Comparison of ENCODE assay signal across 27 cellular contexts in genomic region chr11:57604289-57605010, GRCh38. TPM values are rescaled to one million over a fixed set of nuclear protein-coding genes. Genes with fewer than 3 reads are reported as not detected.
DNase-seq lines count a peak whose midpoint lies in the region; ATAC-seq, FAIRE-seq and TF ChIP-seq lines count a peak whose summit lies in the region.
"Had no signal": no experiment of that assay in that cellular context is flagged by ENCODE, and none has a peak within 500 bp of the region (broad histone marks: within the 10 kb centered on the region; RNA-seq: fewer than 3 reads in every experiment).

No MANE protein-coding gene starts in this region.

- TF ChIP-seq CTCF in OCI-LY3 (IDR thresholded peaks at IDR 0.05; ENCODE audit: low read depth, low read length) (no peak), GM12878 (IDR thresholded peaks at IDR 0.05 in 2 of 3, conservative IDR thresholded peaks at IDR 0.05 in 1 of 3; ENCODE audit: control insufficient read depth in 2 of 3, extremely low read depth in 1 of 3, insufficient read depth in 1 of 3, low read depth in 3 of 3, low read length in 3 of 3) (no peak), glutamatergic neuron (IDR thresholded peaks at IDR 0.05; ENCODE audit: partially characterized antibody, unreplicated experiment) (no peak), uterus (IDR thresholded peaks at IDR 0.05) (no peak)

- H3K9ac ChIP-seq in OCI-LY3 (ENCODE audit: low read length) (no peak overlapping the region), GM12878 (ENCODE audit: control insufficient read depth, insufficient read depth, low read length) (no peak overlapping the region)

- peak; percentile 44 for DNase-seq in activated CD8-positive, alpha-beta memory T cell treated with anti-CD3 and anti-CD28 coated beads, Interleukin-2, amount 10 ng/mL, durations not matched to agents 7 days and 5 days
- DNase-seq in activated CD8-positive, alpha-beta memory T cell treated with anti-CD3 and anti-CD28 coated beads, Interleukin-2, amount 50 U/mL, for 4 hours: no peak
- DNase-seq in GM12878 (ENCODE audit: low read depth, low spot score) (no peak), glutamatergic neuron (no peak), uterus (no peak), NCI-H1105 treated with DMSO at 0.1 percent for 48 hours (lab: John Stamatoyannopoulos, UW) (no peak), NCI-H2029 (lab: John Stamatoyannopoulos, UW) (no peak)
- DNase-seq: activated CD4-positive, CD25-positive, alpha-beta regulatory T cell; activated naive CD4-positive, alpha-beta T cell treated with anti-CD3 and anti-CD28 coated beads for 36 hours; activated T-cell treated with anti-CD3 and anti-CD28 coated beads, Interleukin-2, amount 50 U/mL, for 4 hours; cortex of kidney; H9; IMR-90; left cardiac atrium; naive thymus-derived CD8-positive, alpha-beta T cell; NCI-H1092 treated with DMSO at 0.1 percent for 48 hours; NCI-H2081; NCI-H446; Peyer's patch; stimulated activated CD4-positive, alpha-beta T cell treated with anti-CD3 and anti-CD28 coated beads, Interleukin-12 subunit alpha, Interleukin-12 subunit beta, amount 100 ng/mL, for 4 hours; stimulated activated CD4-positive, alpha-beta T cell treated with anti-CD3 and anti-CD28 coated beads, Interleukin-4, amount 100 ng/mL, for 4 hours; stomach; T-helper 17 cell had no signal

- POLR2A ChIA-PET in GM12878 (lab: Charles Lee): interaction anchor here (0.7 kb wide), 1 partner anchor 36 kb away, joined by 3 read pairs; no protein-coding TSS in a partner anchor

- H3K4me2 ChIP-seq in OCI-LY3 (ENCODE audit: low read length): peak overlapping the region; percentile 12; the same call in 1 of the 2 replicates
- no peak overlapping the region for H3K4me2 ChIP-seq in GM12878 (ENCODE audit: control insufficient read depth, insufficient read depth)
- H3K4me2 ChIP-seq: A549 had no signal

- no peak for TF ChIP-seq RAD21 in GM12878 (IDR thresholded peaks at IDR 0.05; ENCODE audit: insufficient read depth, low read depth, low read length)

- RAD21 ChIA-PET in GM12878 (lab: Charles Lee; ENCODE audit: unreplicated experiment): interaction anchor here (0.7 to 0.8 kb wide), 2 partner anchors 38 to 111 kb away, joined by 3 read pairs; no protein-coding TSS in a partner anchor

- intact Hi-C loops in GM12878 (cut with micrococcal nuclease; ENCODE audit: unreplicated experiment) (no loop called here), uterus (cut with DNase I; ENCODE audit: low total_unique reads) (loop anchor here (5.0 kb wide), 1 partner anchor 37 kb away; the partner anchor contains the start of gene UBE2L6)

- H3K4me3 Mint-ChIP-seq in activated CD8-positive, alpha-beta memory T cell treated with anti-CD3 and anti-CD28 coated beads, Interleukin-2, amount 10 ng/mL, durations not matched to agents 7 days and 5 days: no peak overlapping the region
- H3K4me3 Mint-ChIP-seq in glutamatergic neuron (ENCODE audit: unreplicated experiment): no peak overlapping the region
- H3K4me3 Mint-ChIP-seq: activated naive CD4-positive, alpha-beta T cell treated with anti-CD3 and anti-CD28 coated beads for 36 hours; activated T-cell treated with anti-CD3 and anti-CD28 coated beads, Interleukin-2, amount 50 U/mL, for 4 hours; H9; naive thymus-derived CD8-positive, alpha-beta T cell; T-helper 17 cell had no signal

- H3K27ac ChIP-seq in OCI-LY3 (ENCODE audit: low read length) (no peak overlapping the region), GM12878 (ENCODE audit: control insufficient read depth, insufficient read depth) (no peak overlapping the region), uterus (no peak overlapping the region)
- H3K27ac ChIP-seq: A549, Peyer's patch, SJSA1, stomach, tibial nerve had no signal

- no TSS peak for BruUV-seq in GM12878 (replicated peaks; lab: Mats Ljungman, UMichigan)

- TF ChIP-seq EP300 in GM12878 (IDR thresholded peaks at IDR 0.05; ENCODE audit: borderline replicate concordance in 1 of 2, control insufficient read depth in 1 of 2, low read depth in 2 of 2, low read length in 2 of 2): no peak

- peaks cover 5% of the 10 kb centered on the region for H3K4me1 Mint-ChIP-seq in activated CD8-positive, alpha-beta memory T cell treated with anti-CD3 and anti-CD28 coated beads, Interleukin-2, amount 10 ng/mL, durations not matched to agents 7 days and 5 days
- peaks cover 14% of the 10 kb centered on the region for H3K4me1 Mint-ChIP-seq in glutamatergic neuron (ENCODE audit: low read depth, unreplicated experiment)

- H3K27me3 ChIP-seq in OCI-LY3 (ENCODE audit: low read depth, low read length) (peaks cover 26% of the 10 kb centered on the region), GM12878 (replicated peaks in 1 of 2; ENCODE audit: control insufficient read depth in 2 of 2, insufficient read depth in 2 of 2, low read length in 1 of 2) (no peaks in the 10 kb centered on the region; a peak in 1 of 4 replicates), uterus (no peaks in the 10 kb centered on the region)
- H3K27me3 ChIP-seq: Peyer's patch, stomach, tibial nerve had no signal

- H3K27ac Mint-ChIP-seq in activated CD8-positive, alpha-beta memory T cell treated with anti-CD3 and anti-CD28 coated beads, Interleukin-2, amount 10 ng/mL, durations not matched to agents 7 days and 5 days: no peak overlapping the region
- H3K27ac Mint-ChIP-seq in glutamatergic neuron (ENCODE audit: unreplicated experiment): no peak overlapping the region
- H3K27ac Mint-ChIP-seq: activated naive CD4-positive, alpha-beta T cell treated with anti-CD3 and anti-CD28 coated beads for 36 hours; H9; naive thymus-derived CD8-positive, alpha-beta T cell; T-helper 17 cell had no signal

- H4K20me1 ChIP-seq in OCI-LY3 (ENCODE audit: insufficient read depth, low read length): no peaks in the 10 kb centered on the region
- H4K20me1 ChIP-seq in GM12878 (ENCODE audit: control insufficient read depth, insufficient read depth): no peaks in the 10 kb centered on the region

- ATAC-seq in activated CD8-positive, alpha-beta memory T cell treated with anti-CD3 and anti-CD28 coated beads, Interleukin-2, amount 10 ng/mL, durations not matched to agents 7 days and 5 days: no peak
- ATAC-seq in GM12878: 0 out of 3 replicates have a peak, but pooled peaks have one; percentile 25
- ATAC-seq: A549; activated T-cell treated with anti-CD3 and anti-CD28 coated beads, Interleukin-2, amount 50 U/mL, for 4 hours; left cardiac atrium; naive thymus-derived CD8-positive, alpha-beta T cell; T-helper 17 cell had no signal

- H3K79me2 ChIP-seq in OCI-LY3 (ENCODE audit: low read length) (no peaks in the 10 kb centered on the region), GM12878 (ENCODE audit: control insufficient read depth, insufficient read depth, low read length) (no peaks in the 10 kb centered on the region)

- no peak for TF ChIP-seq POLR2A in GM12878 (IDR thresholded peaks at IDR 0.05; ENCODE audit: low read depth, low read length)
- no peak for TF ChIP-seq POLR2A in uterus (IDR thresholded peaks at IDR 0.05)

- H3K4me1 ChIP-seq in OCI-LY3 (ENCODE audit: low read length) (no peaks in the 10 kb centered on the region), GM12878 (ENCODE audit: control insufficient read depth, insufficient read depth, low read length) (no peaks in the 10 kb centered on the region), uterus (no peaks in the 10 kb centered on the region)
- H3K4me1 ChIP-seq: A549, Peyer's patch, SJSA1 had no signal

- H3K9me3 Mint-ChIP-seq in activated CD8-positive, alpha-beta memory T cell treated with anti-CD3 and anti-CD28 coated beads, Interleukin-2, amount 10 ng/mL, durations not matched to agents 7 days and 5 days (ENCODE audit: low read depth): no peaks in the 10 kb centered on the region
- H3K9me3 Mint-ChIP-seq in glutamatergic neuron (ENCODE audit: unreplicated experiment): peaks cover 3% of the 10 kb centered on the region
- H3K9me3 Mint-ChIP-seq: activated naive CD4-positive, alpha-beta T cell treated with anti-CD3 and anti-CD28 coated beads for 36 hours; activated T-cell treated with anti-CD3 and anti-CD28 coated beads, Interleukin-2, amount 50 U/mL, for 4 hours; H9; naive thymus-derived CD8-positive, alpha-beta T cell had no signal

- H3K27me3 Mint-ChIP-seq in activated CD8-positive, alpha-beta memory T cell treated with anti-CD3 and anti-CD28 coated beads, Interleukin-2, amount 10 ng/mL, durations not matched to agents 7 days and 5 days: peaks cover 34% of the 10 kb centered on the region
- no peaks in the 10 kb centered on the region for H3K27me3 Mint-ChIP-seq in glutamatergic neuron (ENCODE audit: unreplicated experiment)

- H3K36me3 Mint-ChIP-seq in activated CD8-positive, alpha-beta memory T cell treated with anti-CD3 and anti-CD28 coated beads, Interleukin-2, amount 10 ng/mL, durations not matched to agents 7 days and 5 days: no peaks in the 10 kb centered on the region
- no peaks in the 10 kb centered on the region for H3K36me3 Mint-ChIP-seq in glutamatergic neuron (ENCODE audit: unreplicated experiment)
- H3K36me3 Mint-ChIP-seq: naive thymus-derived CD8-positive, alpha-beta T cell had no signal

- FAIRE-seq in GM12878 (lab: Jason Lieb, UNC): no peak
- FAIRE-seq: A549 had no signal

- 12% methylated on average over 8 of the region's 8 CpGs for whole genome bisulfite sequencing in GM12878 (ENCODE audit: insufficient coverage, insufficient replicate concordance, low lambda C conversion rate, missing lambda C conversion rate)

- SMC1A ChIA-PET in GM12878 (lab: Charles Lee; ENCODE audit: uncharacterized antibody, unreplicated experiment): interaction anchor here (0.6 kb wide), 1 partner anchor 920 kb away, joined by 3 read pairs; no protein-coding TSS in a partner anchor

- H2AFZ ChIP-seq in OCI-LY3 (ENCODE audit: low read depth, low read length) (0 out of 2 replicates have a peak overlapping the region, but pooled peaks have one; percentile 7), GM12878 (ENCODE audit: control insufficient read depth, low read depth, low read length) (no peak overlapping the region)

- CTCF ChIA-PET in activated CD8-positive, alpha-beta memory T cell treated with anti-CD3 and anti-CD28 coated beads, Interleukin-2, amount 10 ng/mL, durations not matched to agents 7 days and 5 days (lab: Charles Lee): interaction anchor here (0.7 to 2.8 kb wide), 9 partner anchors 17 to 148 kb away, joined by 3 to 12 read pairs (median 3); no protein-coding TSS in a partner anchor
- CTCF ChIA-PET in GM12878 (lab: Yijun Ruan, JAX): interaction anchor here (0.7 to 1.8 kb wide), 7 partner anchors 17 to 147 kb away, joined by 3 to 7 read pairs (median 5); no protein-coding TSS in a partner anchor

- H3K36me3 ChIP-seq in OCI-LY3 (replicated peaks; ENCODE audit: low read depth, low read length) (no peaks in the 10 kb centered on the region), GM12878 (ENCODE audit: control insufficient read depth in 2 of 2, insufficient read depth in 2 of 2, low read length in 1 of 2) (no peaks in the 10 kb centered on the region), uterus (no peaks in the 10 kb centered on the region)
- H3K36me3 ChIP-seq: SJSA1 had no signal

- H3K9me3 ChIP-seq in OCI-LY3 (ENCODE audit: insufficient read depth, low read length) (no peaks in the 10 kb centered on the region), GM12878 (replicated peaks; ENCODE audit: control insufficient read depth, insufficient read depth, low read length) (no peaks in the 10 kb centered on the region), uterus (no peaks in the 10 kb centered on the region)
- H3K9me3 ChIP-seq: A549, Peyer's patch, SJSA1, stomach, tibial nerve had no signal

- H3K4me3 ChIP-seq in OCI-LY3 (ENCODE audit: low read length): no peak overlapping the region
- no peak overlapping the region for H3K4me3 ChIP-seq in GM12878
- H3K4me3 ChIP-seq in uterus: no peak overlapping the region
- H3K4me3 ChIP-seq: A549, Peyer's patch, SJSA1, stomach, tibial nerve had no signal

- in situ Hi-C loops in GM12878 (cut with MboI): no loop called here

RNA-seq across cellular contexts. Expression of gene SERPING1, which starts 7.0 kb away (rescaled TPM):
- not detected for total RNA-seq in activated CD8-positive, alpha-beta memory T cell treated with anti-CD3 and anti-CD28 coated beads, Interleukin-2, amount 10 ng/mL, durations not matched to agents 7 days and 5 days
- not detected in 2 replicates for total RNA-seq in GM12878 (2013; cell fraction: nucleolus; rRNA removed)
- not detected in 2 replicates for total RNA-seq in GM12878 (2014; rRNA removed)
- total RNA-seq in GM12878 (2014; rRNA removed; fragmentation: Illumina TruSeq; extraction: Trizol): not detected in 2 replicates
- 1.3 and 1.4 TPM in 2 replicates for total RNA-seq in GM12878 (2021)
- polyA plus RNA-seq in GM12878 (2011; ENCODE audit: low read depth): not detected
- polyA plus RNA-seq in GM12878 (2011; rRNA removed): not detected in 2 replicates
- polyA plus RNA-seq in GM12878 (2011; cell fraction: cytosol; rRNA removed): not detected in 2 replicates
- polyA plus RNA-seq in GM12878 (2011; cell fraction: nucleus; rRNA removed): not detected in 2 replicates
- 0.06 TPM in 1 of 2 replicates, not detected in the other for polyA plus RNA-seq in GM12878 (2012)
- not detected in 2 replicates for polyA plus RNA-seq in GM12878 (2014; fragmentation: Illumina TruSeq; extraction: Trizol)
- polyA plus RNA-seq in GM12878 (2014; fragmentation: Nextera tagmentation; extraction: Ambion mirVana): not detected
- not detected in 2 replicates for polyA plus RNA-seq in GM12878 (2014; rRNA removed)
- under 1 TPM in 1 of 2 experiments, not detected in 1; 0.24 TPM for polyA plus RNA-seq in GM12878 (2016; fragmentation: Nextera tagmentation; extraction: Ambion mirVana)
- polyA minus RNA-seq in GM12878 (2011; rRNA and poly(A)+ RNA removed): not detected in 2 replicates
- polyA minus RNA-seq in GM12878 (2011; cell fraction: cytosol; rRNA and poly(A)+ RNA removed): not detected in 2 replicates
- polyA minus RNA-seq in GM12878 (2011; cell fraction: nucleus; rRNA and poly(A)+ RNA removed): not detected in 2 replicates
- 46.1 TPM for total RNA-seq in glutamatergic neuron (ENCODE audit: unreplicated experiment)
- 100 to 1,000 TPM in 3 of 4 donors, 10 to 100 TPM in 1; 39.3 to 742 (median 362) TPM for total RNA-seq in uterus
- total RNA-seq: naive thymus-derived CD8-positive, alpha-beta T cell; SJSA1 had no signal
- polyA plus RNA-seq: naive thymus-derived CD8-positive, alpha-beta T cell had no signal

RNA-seq across cellular contexts. Expression of gene UBE2L6, which starts 37.0 kb away (rescaled TPM):
- 100 to 1,000 TPM; 245 to 317 TPM for total RNA-seq in activated CD8-positive, alpha-beta memory T cell treated with anti-CD3 and anti-CD28 coated beads, Interleukin-2, amount 10 ng/mL, durations not matched to agents 7 days and 5 days
- total RNA-seq in GM12878 (2013; cell fraction: nucleolus; rRNA removed): 29.9 and 31.2 TPM in 2 replicates
- 143 and 146 TPM in 2 replicates for total RNA-seq in GM12878 (2014; rRNA removed)
- 114 and 115 TPM in 2 replicates for total RNA-seq in GM12878 (2014; rRNA removed; fragmentation: Illumina TruSeq; extraction: Trizol)
- total RNA-seq in GM12878 (2021): 128 and 142 TPM in 2 replicates
- 107 TPM for polyA plus RNA-seq in GM12878 (2011; ENCODE audit: low read depth)
- 142 and 211 TPM in 2 replicates for polyA plus RNA-seq in GM12878 (2011; rRNA removed)
- polyA plus RNA-seq in GM12878 (2011; cell fraction: cytosol; rRNA removed): 352 and 471 TPM in 2 replicates
- polyA plus RNA-seq in GM12878 (2011; cell fraction: nucleus; rRNA removed): 157 and 180 TPM in 2 replicates
- 137 and 151 TPM in 2 replicates for polyA plus RNA-seq in GM12878 (2012)
- polyA plus RNA-seq in GM12878 (2014; fragmentation: Illumina TruSeq; extraction: Trizol): 166 and 179 TPM in 2 replicates
- polyA plus RNA-seq in GM12878 (2014; fragmentation: Nextera tagmentation; extraction: Ambion mirVana): 100 to 1,000 TPM; 262 to 295 TPM
- 161 and 177 TPM in 2 replicates for polyA plus RNA-seq in GM12878 (2014; rRNA removed)
- 100 to 1,000 TPM; 156 to 170 TPM for polyA plus RNA-seq in GM12878 (2016; fragmentation: Nextera tagmentation; extraction: Ambion mirVana)
- 300 and 364 TPM in 2 replicates for polyA minus RNA-seq in GM12878 (2011; rRNA and poly(A)+ RNA removed)
- polyA minus RNA-seq in GM12878 (2011; cell fraction: cytosol; rRNA and poly(A)+ RNA removed): 55.1 and 68.1 TPM in 2 replicates
- polyA minus RNA-seq in GM12878 (2011; cell fraction: nucleus; rRNA and poly(A)+ RNA removed): 35.7 and 40.4 TPM in 2 replicates
- total RNA-seq in glutamatergic neuron (ENCODE audit: unreplicated experiment): 199 TPM
- total RNA-seq in uterus: 10 to 100 TPM; 28.3 to 87.9 (median 84.2) TPM

RNA-seq across cellular contexts. Expression of gene YPEL4, which starts 45.3 kb away (rescaled TPM):
- 1 to 10 TPM in 1 of 2 experiments, under 1 TPM in 1; 0.42 to 1.0 TPM for total RNA-seq in activated CD8-positive, alpha-beta memory T cell treated with anti-CD3 and anti-CD28 coated beads, Interleukin-2, amount 10 ng/mL, durations not matched to agents 7 days and 5 days
- 1.2 and 1.8 TPM in 2 replicates for total RNA-seq in GM12878 (2013; cell fraction: nucleolus; rRNA removed)
- total RNA-seq in GM12878 (2014; rRNA removed) (0.05 TPM in 1 of 2 replicates, not detected in the other), GM12878 (2014; rRNA removed; fragmentation: Illumina TruSeq; extraction: Trizol) (0.09 TPM in 1 of 2 replicates, not detected in the other), GM12878 (2021) (0.13 TPM in 1 of 2 replicates, not detected in the other), glutamatergic neuron (ENCODE audit: unreplicated experiment) (16.9 TPM), uterus (1 to 10 TPM in 3 of 4 donors, under 1 TPM in 1; 0.26 to 7.6 (median 2.7) TPM)
- polyA plus RNA-seq in GM12878 (2011; ENCODE audit: low read depth): 0.50 TPM
- polyA plus RNA-seq in GM12878 (2011; rRNA removed) (0.26 and 0.39 TPM in 2 replicates), GM12878 (2014; fragmentation: Illumina TruSeq; extraction: Trizol) (not detected in 2 replicates), GM12878 (2014; fragmentation: Nextera tagmentation; extraction: Ambion mirVana) (not detected), GM12878 (2014; rRNA removed) (0.50 TPM in 1 of 2 replicates, not detected in the other), GM12878 (2016; fragmentation: Nextera tagmentation; extraction: Ambion mirVana) (under 1 TPM; 0.07 to 0.10 TPM)
- 0.24 and 0.30 TPM in 2 replicates for polyA plus RNA-seq in GM12878 (2011; cell fraction: cytosol; rRNA removed)
- 0.44 and 0.85 TPM in 2 replicates for polyA plus RNA-seq in GM12878 (2011; cell fraction: nucleus; rRNA removed)
- 0.58 and 1.1 TPM in 2 replicates for polyA plus RNA-seq in GM12878 (2012)
- 0.22 and 0.31 TPM in 2 replicates for polyA minus RNA-seq in GM12878 (2011; rRNA and poly(A)+ RNA removed)
- 0.27 TPM in 1 of 2 replicates, not detected in the other for polyA minus RNA-seq in GM12878 (2011; cell fraction: cytosol; rRNA and poly(A)+ RNA removed)
- 0.48 TPM in 2 replicates for polyA minus RNA-seq in GM12878 (2011; cell fraction: nucleus; rRNA and poly(A)+ RNA removed)
- total RNA-seq: SJSA1 had no signal

RNA-seq across cellular contexts. Expression of gene CLP1, which starts 53.1 kb away (rescaled TPM):
- 10 to 100 TPM; 15.7 to 22.6 TPM for total RNA-seq in activated CD8-positive, alpha-beta memory T cell treated with anti-CD3 and anti-CD28 coated beads, Interleukin-2, amount 10 ng/mL, durations not matched to agents 7 days and 5 days
- total RNA-seq in GM12878 (2013; cell fraction: nucleolus; rRNA removed): 8.6 and 8.8 TPM in 2 replicates
- total RNA-seq in GM12878 (2014; rRNA removed) (21.3 and 22.0 TPM in 2 replicates), GM12878 (2014; rRNA removed; fragmentation: Illumina TruSeq; extraction: Trizol) (23.9 and 24.0 TPM in 2 replicates), GM12878 (2021) (19.9 and 20.0 TPM in 2 replicates), glutamatergic neuron (ENCODE audit: unreplicated experiment) (17.1 TPM), uterus (10 to 100 TPM in 2 of 4 donors, 1 to 10 TPM in 2; 3.1 to 24.4 (median 12.2) TPM)
- polyA plus RNA-seq in GM12878 (2011; ENCODE audit: low read depth): 11.6 TPM
- polyA plus RNA-seq in GM12878 (2011; rRNA removed) (29.1 and 31.7 TPM in 2 replicates), GM12878 (2014; fragmentation: Illumina TruSeq; extraction: Trizol) (23.9 and 30.0 TPM in 2 replicates), GM12878 (2014; fragmentation: Nextera tagmentation; extraction: Ambion mirVana) (10 to 100 TPM; 33.6 to 45.7 TPM), GM12878 (2014; rRNA removed) (20.7 and 21.2 TPM in 2 replicates), GM12878 (2016; fragmentation: Nextera tagmentation; extraction: Ambion mirVana) (10 to 100 TPM; 31.6 to 36.3 TPM)
- polyA plus RNA-seq in GM12878 (2011; cell fraction: cytosol; rRNA removed): 34.3 and 38.5 TPM in 2 replicates
- 21.4 and 28.7 TPM in 2 replicates for polyA plus RNA-seq in GM12878 (2011; cell fraction: nucleus; rRNA removed)
- 15.0 and 16.3 TPM in 2 replicates for polyA plus RNA-seq in GM12878 (2012)
- 31.1 and 41.7 TPM in 2 replicates for polyA minus RNA-seq in GM12878 (2011; rRNA and poly(A)+ RNA removed)
- polyA minus RNA-seq in GM12878 (2011; cell fraction: cytosol; rRNA and poly(A)+ RNA removed): 7.4 and 8.5 TPM in 2 replicates
- 7.6 and 10.2 TPM in 2 replicates for polyA minus RNA-seq in GM12878 (2011; cell fraction: nucleus; rRNA and poly(A)+ RNA removed)

Comparison
In these comparisons a context has a peak if more than half of its experiments do, and no peak if none do; other contexts are left out.
1. RNA of gene SERPING1, which starts 7.0 kb away (total RNA-seq): 39.3 to 742 TPM in uterus and 46.1 TPM in glutamatergic neuron (single experiment); not detected in activated CD8-positive, alpha-beta memory T cell treated with anti-CD3 and anti-CD28 coated beads, Interleukin-2, amount 10 ng/mL, durations not matched to agents 7 days and 5 days and 1.3 to 1.4 TPM in GM12878; every median in the first group is over 10 times any median in the second.